ENCODE assay signal across 25 cellular contexts in the genomic region with DNA sequence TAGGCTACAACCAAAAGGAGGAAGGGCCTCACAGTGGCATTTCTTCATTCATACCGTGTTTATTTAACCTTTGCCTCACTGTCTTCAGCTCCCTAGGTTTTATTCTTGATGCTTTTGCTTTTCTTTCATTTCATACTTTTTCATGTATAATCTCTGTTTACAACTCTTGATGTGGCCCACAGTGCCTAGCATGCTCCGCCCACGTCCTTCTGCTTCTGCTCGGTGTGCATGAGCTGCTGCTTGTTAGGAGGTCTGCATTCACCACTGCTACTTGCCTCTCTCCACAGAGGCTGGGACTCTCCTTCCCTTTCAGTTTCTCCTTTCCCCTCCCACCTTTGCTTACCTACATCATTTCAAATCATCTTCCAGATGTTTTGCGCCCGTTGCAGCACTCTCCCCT.
"Had no signal": no experiment of that assay in that cellular context is flagged by ENCODE, and none has a peak within 500 bp of the region (broad histone marks: within the 10 kb centered on the region; RNA-seq: fewer than 3 reads in every experiment).

No MANE protein-coding gene starts in this region.

- H3K27ac Mint-ChIP-seq: memory B cell; naive thymus-derived CD4-positive, alpha-beta T cell; nephron; stimulated activated naive CD8-positive, alpha-beta T cell treated with anti-CD3 and anti-CD28 coated beads, Interleukin-15, amount 100 ng/mL, for 72 hours had no signal

- H3K4me3 Mint-ChIP-seq: memory B cell; naive thymus-derived CD4-positive, alpha-beta T cell; nephron; stimulated activated naive CD8-positive, alpha-beta T cell treated with anti-CD3 and anti-CD28 coated beads, Interleukin-15, amount 100 ng/mL, for 72 hours had no signal

- H3K9me3 Mint-ChIP-seq: memory B cell; nephron; stimulated activated naive CD8-positive, alpha-beta T cell treated with anti-CD3 and anti-CD28 coated beads, Interleukin-15, amount 100 ng/mL, for 72 hours had no signal

- H3K27me3 Mint-ChIP-seq: memory B cell; stimulated activated naive CD8-positive, alpha-beta T cell treated with anti-CD3 and anti-CD28 coated beads, Interleukin-15, amount 100 ng/mL, for 72 hours had no signal

- ATAC-seq: naive thymus-derived CD4-positive, alpha-beta T cell; stimulated activated naive CD8-positive, alpha-beta T cell treated with anti-CD3 and anti-CD28 coated beads, Interleukin-15, amount 100 ng/mL, for 72 hours; upper lobe of right lung had no signal

- H3K36me3 Mint-ChIP-seq: memory B cell; naive thymus-derived CD4-positive, alpha-beta T cell had no signal

- H3K27ac ChIP-seq: dorsolateral prefrontal cortex, ovary, psoas muscle, skin epidermis, spleen, suprapubic skin, transverse colon, upper lobe of right lung, uterus had no signal

- H3K4me1 Mint-ChIP-seq: memory B cell; naive thymus-derived CD4-positive, alpha-beta T cell; stimulated activated naive CD8-positive, alpha-beta T cell treated with anti-CD3 and anti-CD28 coated beads, Interleukin-15, amount 100 ng/mL, for 72 hours had no signal

- FAIRE-seq: colon, frontal cortex, keratinocyte had no signal

- DNase-seq: dorsolateral prefrontal cortex; effector CD4-positive, alpha-beta T cell; hypothalamus; midbrain; naive thymus-derived CD4-positive, alpha-beta T cell; occipital lobe; ovary; posterior cingulate gyrus; psoas muscle; right cardiac atrium; spleen; stimulated activated CD4-positive, alpha-beta T cell treated with anti-CD3 and anti-CD28 coated beads, Interleukin-4, amount 100 ng/mL, for 4 hours; stimulated activated naive CD4-positive, alpha-beta T cell; stimulated activated naive CD8-positive, alpha-beta T cell treated with anti-CD3 and anti-CD28 coated beads, Interleukin-15, amount 100 ng/mL, for 72 hours; transverse colon; upper lobe of right lung; uterus had no signal

- H3K4me1 ChIP-seq: spleen, suprapubic skin, transverse colon, upper lobe of right lung, uterus had no signal

- H3K27me3 ChIP-seq: ovary, spleen, suprapubic skin, transverse colon, upper lobe of right lung, uterus had no signal

- H3K4me3 ChIP-seq: dorsolateral prefrontal cortex, lung, ovary, psoas muscle, skin epidermis, spleen, suprapubic skin, transverse colon, upper lobe of right lung, uterus had no signal

- H3K9me3 ChIP-seq: ovary, psoas muscle, spleen, suprapubic skin, transverse colon, upper lobe of right lung, uterus had no signal

- H3K36me3 ChIP-seq: ovary, spleen, suprapubic skin, transverse colon, upper lobe of right lung, uterus had no signal
